ENCODE assay signal across 2 cellular contexts in the genomic region with DNA sequence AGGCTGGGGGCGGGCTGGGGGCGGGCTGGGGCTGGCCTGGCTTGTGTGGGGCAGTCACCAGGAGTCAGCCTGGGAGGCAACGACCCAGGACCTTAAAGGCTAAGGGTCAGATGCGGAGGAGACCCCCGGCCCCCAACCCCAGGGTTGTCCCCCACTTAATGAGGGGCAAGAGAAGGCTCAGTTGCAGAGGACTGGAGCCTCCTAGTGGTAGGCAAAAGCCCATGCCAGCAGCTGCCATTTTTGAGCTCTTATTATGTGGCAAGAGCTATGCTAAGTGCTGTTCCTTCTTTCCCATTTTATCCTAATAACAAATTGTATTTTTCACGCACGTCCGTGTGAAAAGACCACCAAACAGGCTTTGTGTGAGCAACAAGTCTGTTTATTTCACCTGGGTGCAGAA.
TF ChIP-seq lines count a peak whose summit lies in the region.

No MANE protein-coding gene starts in this region.

TF ChIP-seq in HCT116, 20 proteins besides CTCF, POLR2A, EP300 and RAD21:
- TF ChIP-seq SP1 (IDR thresholded peaks at IDR 0.05; ENCODE audit: low read depth) (no peak), YY1 (IDR thresholded peaks at IDR 0.05; ENCODE audit: extremely low read depth, insufficient replicate concordance, low read depth, low read length) (peak; percentile 9)

TF ChIP-seq in GM12878, 131 proteins besides CTCF, POLR2A, EP300 and RAD21:
- TF ChIP-seq, protein P1, sequence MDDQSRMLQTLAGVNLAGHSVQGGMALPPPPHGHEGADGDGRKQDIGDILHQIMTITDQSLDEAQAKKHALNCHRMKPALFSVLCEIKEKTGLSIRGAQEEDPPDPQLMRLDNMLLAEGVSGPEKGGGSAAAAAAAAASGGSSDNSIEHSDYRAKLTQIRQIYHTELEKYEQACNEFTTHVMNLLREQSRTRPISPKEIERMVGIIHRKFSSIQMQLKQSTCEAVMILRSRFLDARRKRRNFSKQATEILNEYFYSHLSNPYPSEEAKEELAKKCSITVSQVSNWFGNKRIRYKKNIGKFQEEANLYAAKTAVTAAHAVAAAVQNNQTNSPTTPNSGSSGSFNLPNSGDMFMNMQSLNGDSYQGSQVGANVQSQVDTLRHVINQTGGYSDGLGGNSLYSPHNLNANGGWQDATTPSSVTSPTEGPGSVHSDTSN (IDR thresholded peaks at IDR 0.05; ENCODE audit: insufficient replicate concordance, low read depth, low read length) = no peak
- TF ChIP-seq EZH2 (IDR thresholded peaks at IDR 0.05; ENCODE audit: borderline replicate concordance, control insufficient read depth, low read depth, low read length) = no peak
- no peak for TF ChIP-seq FOXM1 (IDR thresholded peaks at IDR 0.05; ENCODE audit: low read depth, low read length)
- TF ChIP-seq ZZZ3 (IDR thresholded peaks at IDR 0.05; ENCODE audit: control insufficient read depth, insufficient read length, low read depth) = no peak
- TF ChIP-seq, protein P2, sequence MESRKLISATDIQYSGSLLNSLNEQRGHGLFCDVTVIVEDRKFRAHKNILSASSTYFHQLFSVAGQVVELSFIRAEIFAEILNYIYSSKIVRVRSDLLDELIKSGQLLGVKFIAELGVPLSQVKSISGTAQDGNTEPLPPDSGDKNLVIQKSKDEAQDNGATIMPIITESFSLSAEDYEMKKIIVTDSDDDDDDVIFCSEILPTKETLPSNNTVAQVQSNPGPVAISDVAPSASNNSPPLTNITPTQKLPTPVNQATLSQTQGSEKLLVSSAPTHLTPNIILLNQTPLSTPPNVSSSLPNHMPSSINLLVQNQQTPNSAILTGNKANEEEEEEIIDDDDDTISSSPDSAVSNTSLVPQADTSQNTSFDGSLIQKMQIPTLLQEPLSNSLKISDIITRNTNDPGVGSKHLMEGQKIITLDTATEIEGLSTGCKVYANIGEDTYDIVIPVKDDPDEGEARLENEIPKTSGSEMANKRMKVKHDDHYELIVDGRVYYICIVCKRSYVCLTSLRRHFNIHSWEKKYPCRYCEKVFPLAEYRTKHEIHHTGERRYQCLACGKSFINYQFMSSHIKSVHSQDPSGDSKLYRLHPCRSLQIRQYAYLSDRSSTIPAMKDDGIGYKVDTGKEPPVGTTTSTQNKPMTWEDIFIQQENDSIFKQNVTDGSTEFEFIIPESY (IDR thresholded peaks at IDR 0.05) = no peak
- TF ChIP-seq, protein P3, sequence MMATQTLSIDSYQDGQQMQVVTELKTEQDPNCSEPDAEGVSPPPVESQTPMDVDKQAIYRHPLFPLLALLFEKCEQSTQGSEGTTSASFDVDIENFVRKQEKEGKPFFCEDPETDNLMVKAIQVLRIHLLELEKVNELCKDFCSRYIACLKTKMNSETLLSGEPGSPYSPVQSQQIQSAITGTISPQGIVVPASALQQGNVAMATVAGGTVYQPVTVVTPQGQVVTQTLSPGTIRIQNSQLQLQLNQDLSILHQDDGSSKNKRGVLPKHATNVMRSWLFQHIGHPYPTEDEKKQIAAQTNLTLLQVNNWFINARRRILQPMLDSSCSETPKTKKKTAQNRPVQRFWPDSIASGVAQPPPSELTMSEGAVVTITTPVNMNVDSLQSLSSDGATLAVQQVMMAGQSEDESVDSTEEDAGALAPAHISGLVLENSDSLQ (IDR thresholded peaks at IDR 0.05) = no peak
- TF ChIP-seq, protein P4, sequence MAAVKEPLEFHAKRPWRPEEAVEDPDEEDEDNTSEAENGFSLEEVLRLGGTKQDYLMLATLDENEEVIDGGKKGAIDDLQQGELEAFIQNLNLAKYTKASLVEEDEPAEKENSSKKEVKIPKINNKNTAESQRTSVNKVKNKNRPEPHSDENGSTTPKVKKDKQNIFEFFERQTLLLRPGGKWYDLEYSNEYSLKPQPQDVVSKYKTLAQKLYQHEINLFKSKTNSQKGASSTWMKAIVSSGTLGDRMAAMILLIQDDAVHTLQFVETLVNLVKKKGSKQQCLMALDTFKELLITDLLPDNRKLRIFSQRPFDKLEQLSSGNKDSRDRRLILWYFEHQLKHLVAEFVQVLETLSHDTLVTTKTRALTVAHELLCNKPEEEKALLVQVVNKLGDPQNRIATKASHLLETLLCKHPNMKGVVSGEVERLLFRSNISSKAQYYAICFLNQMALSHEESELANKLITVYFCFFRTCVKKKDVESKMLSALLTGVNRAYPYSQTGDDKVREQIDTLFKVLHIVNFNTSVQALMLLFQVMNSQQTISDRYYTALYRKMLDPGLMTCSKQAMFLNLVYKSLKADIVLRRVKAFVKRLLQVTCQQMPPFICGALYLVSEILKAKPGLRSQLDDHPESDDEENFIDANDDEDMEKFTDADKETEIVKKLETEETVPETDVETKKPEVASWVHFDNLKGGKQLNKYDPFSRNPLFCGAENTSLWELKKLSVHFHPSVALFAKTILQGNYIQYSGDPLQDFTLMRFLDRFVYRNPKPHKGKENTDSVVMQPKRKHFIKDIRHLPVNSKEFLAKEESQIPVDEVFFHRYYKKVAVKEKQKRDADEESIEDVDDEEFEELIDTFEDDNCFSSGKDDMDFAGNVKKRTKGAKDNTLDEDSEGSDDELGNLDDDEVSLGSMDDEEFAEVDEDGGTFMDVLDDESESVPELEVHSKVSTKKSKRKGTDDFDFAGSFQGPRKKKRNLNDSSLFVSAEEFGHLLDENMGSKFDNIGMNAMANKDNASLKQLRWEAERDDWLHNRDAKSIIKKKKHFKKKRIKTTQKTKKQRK (IDR thresholded peaks at IDR 0.05; ENCODE audit: low read depth, low read length) = no peak
- TF ChIP-seq SMC3 (IDR thresholded peaks at IDR 0.05; ENCODE audit: borderline replicate concordance, low read length) = peak; percentile 33; the same call in 1 of the 2 replicates
- TF ChIP-seq IKZF2 (IDR thresholded peaks at IDR 0.05) = no peak
- TF ChIP-seq, protein P5, sequence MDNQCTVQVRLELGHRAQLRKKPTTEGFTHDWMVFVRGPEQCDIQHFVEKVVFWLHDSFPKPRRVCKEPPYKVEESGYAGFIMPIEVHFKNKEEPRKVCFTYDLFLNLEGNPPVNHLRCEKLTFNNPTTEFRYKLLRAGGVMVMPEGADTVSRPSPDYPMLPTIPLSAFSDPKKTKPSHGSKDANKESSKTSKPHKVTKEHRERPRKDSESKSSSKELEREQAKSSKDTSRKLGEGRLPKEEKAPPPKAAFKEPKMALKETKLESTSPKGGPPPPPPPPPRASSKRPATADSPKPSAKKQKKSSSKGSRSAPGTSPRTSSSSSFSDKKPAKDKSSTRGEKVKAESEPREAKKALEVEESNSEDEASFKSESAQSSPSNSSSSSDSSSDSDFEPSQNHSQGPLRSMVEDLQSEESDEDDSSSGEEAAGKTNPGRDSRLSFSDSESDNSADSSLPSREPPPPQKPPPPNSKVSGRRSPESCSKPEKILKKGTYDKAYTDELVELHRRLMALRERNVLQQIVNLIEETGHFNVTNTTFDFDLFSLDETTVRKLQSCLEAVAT (IDR thresholded peaks at IDR 0.05) = no peak
- TF ChIP-seq CBX5 (IDR thresholded peaks at IDR 0.05; ENCODE audit: low read depth) = no peak
- TF ChIP-seq, protein P6, sequence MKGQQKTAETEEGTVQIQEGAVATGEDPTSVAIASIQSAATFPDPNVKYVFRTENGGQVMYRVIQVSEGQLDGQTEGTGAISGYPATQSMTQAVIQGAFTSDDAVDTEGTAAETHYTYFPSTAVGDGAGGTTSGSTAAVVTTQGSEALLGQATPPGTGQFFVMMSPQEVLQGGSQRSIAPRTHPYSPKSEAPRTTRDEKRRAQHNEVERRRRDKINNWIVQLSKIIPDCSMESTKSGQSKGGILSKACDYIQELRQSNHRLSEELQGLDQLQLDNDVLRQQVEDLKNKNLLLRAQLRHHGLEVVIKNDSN (IDR thresholded peaks at IDR 0.05; ENCODE audit: borderline replicate concordance, extremely low read length, insufficient read depth, low read depth, low read length) = no peak
- TF ChIP-seq YY1 (IDR thresholded peaks at IDR 0.05; ENCODE audit: low read depth, low read length) = peak; percentile 87
